In the genomic region with DNA sequence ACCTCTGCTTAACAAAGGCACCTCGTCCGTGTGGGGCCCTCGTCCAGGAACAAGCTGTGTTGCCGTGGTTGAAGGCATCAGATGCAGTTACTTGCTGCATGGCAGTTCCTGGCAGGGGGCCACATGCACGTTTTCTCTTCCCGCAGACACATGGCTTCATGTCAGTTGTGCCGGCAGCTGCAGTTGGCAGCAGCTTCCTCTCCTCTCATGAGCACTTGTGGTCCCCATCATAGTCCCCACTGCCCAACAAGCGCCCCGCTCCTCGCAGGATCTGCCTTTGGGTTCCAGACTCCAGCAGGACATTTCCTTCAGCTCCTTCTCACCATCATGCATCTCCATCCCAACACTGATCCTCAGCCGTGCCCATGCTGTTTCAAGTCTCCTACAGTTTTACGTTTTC, we compare ENCODE assay signal across 1 cellular context.
TF ChIP-seq lines count a peak whose summit lies in the region.

No MANE protein-coding gene starts in this region.

TF ChIP-seq in K562, 482 proteins besides CTCF, POLR2A, EP300 and RAD21:
- TF ChIP-seq, protein P1, sequence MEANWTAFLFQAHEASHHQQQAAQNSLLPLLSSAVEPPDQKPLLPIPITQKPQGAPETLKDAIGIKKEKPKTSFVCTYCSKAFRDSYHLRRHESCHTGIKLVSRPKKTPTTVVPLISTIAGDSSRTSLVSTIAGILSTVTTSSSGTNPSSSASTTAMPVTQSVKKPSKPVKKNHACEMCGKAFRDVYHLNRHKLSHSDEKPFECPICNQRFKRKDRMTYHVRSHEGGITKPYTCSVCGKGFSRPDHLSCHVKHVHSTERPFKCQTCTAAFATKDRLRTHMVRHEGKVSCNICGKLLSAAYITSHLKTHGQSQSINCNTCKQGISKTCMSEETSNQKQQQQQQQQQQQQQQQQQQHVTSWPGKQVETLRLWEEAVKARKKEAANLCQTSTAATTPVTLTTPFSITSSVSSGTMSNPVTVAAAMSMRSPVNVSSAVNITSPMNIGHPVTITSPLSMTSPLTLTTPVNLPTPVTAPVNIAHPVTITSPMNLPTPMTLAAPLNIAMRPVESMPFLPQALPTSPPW (CRISPR knock-in tag; IDR thresholded peaks at IDR 0.05), result no peak
- TF ChIP-seq NFRKB (IDR thresholded peaks at IDR 0.05; ENCODE audit: low read depth), result no peak
- TF ChIP-seq EWSR1 (IDR thresholded peaks at IDR 0.05; ENCODE audit: borderline replicate concordance, low read depth, partially characterized antibody), result no peak
- TF ChIP-seq NFIC (IDR thresholded peaks at IDR 0.05), result peak; percentile 33; the same call in 1 of the 2 replicates
- no peak for TF ChIP-seq ZNF324 (CRISPR knock-in tag; IDR thresholded peaks at IDR 0.05)
- TF ChIP-seq, protein P2, sequence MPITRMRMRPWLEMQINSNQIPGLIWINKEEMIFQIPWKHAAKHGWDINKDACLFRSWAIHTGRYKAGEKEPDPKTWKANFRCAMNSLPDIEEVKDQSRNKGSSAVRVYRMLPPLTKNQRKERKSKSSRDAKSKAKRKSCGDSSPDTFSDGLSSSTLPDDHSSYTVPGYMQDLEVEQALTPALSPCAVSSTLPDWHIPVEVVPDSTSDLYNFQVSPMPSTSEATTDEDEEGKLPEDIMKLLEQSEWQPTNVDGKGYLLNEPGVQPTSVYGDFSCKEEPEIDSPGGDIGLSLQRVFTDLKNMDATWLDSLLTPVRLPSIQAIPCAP (CRISPR knock-in tag; IDR thresholded peaks at IDR 0.05; ENCODE audit: borderline replicate concordance), result no peak
- TF ChIP-seq TCF7 (IDR thresholded peaks at IDR 0.05; ENCODE audit: borderline replicate concordance), result no peak
- TF ChIP-seq ZNF184 (CRISPR knock-in tag; IDR thresholded peaks at IDR 0.05), result no peak
- TF ChIP-seq, protein P3, sequence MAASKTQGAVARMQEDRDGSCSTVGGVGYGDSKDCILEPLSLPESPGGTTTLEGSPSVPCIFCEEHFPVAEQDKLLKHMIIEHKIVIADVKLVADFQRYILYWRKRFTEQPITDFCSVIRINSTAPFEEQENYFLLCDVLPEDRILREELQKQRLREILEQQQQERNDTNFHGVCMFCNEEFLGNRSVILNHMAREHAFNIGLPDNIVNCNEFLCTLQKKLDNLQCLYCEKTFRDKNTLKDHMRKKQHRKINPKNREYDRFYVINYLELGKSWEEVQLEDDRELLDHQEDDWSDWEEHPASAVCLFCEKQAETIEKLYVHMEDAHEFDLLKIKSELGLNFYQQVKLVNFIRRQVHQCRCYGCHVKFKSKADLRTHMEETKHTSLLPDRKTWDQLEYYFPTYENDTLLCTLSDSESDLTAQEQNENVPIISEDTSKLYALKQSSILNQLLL (CRISPR knock-in tag; IDR thresholded peaks at IDR 0.05; ENCODE audit: borderline replicate concordance), result no peak
